In the genomic region with DNA sequence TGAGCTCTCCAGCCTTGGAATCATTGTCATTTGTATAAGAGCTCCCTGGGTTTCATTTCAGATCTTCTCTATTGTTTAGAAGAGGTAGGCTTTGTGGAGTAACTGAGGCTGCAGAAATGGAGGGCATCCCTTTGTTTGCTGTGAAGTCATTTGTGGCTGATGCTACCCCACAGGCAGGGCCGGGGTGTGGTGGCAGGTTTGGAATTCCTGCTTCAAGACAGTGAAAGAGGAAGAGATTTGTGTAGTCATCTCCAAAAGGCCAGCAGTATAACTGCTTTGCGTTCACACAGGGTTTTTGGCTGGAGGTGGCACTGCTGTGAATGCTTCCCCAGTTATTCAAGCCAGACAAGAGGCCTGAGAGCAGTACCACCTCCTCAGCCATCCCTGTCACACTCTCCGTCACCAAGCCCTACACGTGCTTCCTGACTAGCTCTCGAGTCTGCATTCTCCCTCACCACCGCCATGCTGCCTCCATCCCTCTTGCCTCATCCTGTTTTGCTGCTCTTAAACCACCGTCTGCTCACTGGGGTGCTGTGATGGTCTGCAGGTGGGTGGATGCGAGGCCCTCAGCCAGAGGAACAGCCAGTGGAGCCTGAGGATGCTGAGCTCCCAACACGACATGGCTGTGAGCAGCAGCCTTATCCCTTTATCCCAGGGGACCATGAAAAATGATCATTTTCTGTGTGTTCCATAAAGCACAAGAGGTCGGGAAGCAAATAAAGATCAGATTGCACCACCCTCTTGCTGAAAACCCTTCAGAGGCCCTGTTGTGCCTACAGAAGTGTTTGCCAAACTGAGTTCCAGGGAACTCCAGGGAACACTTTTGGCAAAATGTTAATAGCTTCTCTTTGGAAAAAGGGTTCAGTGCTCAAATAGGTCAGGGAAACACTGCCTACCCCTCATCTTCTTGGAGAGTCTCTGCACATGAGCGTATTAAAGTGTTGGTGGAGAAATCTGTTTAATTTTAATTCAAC, we compare ENCODE assay signal across 1 cellular context.
TF ChIP-seq lines count a peak whose summit lies in the region.

No MANE protein-coding gene starts in this region.

TF ChIP-seq in GM23338, 12 proteins besides CTCF, POLR2A, EP300 and RAD21 (continued from another document):
- TF ChIP-seq ZNF462 (CRISPR knock-in tag; IDR thresholded peaks at IDR 0.05) (no peak), ETS1 (IDR thresholded peaks at IDR 0.05) (no peak), STAT1 (IDR thresholded peaks at IDR 0.05; ENCODE audit: unreplicated experiment) (no peak), REST (IDR thresholded peaks at IDR 0.05; ENCODE audit: unreplicated experiment) (no peak)
TF ChIP-seq in GM23338: peak in this region for 0.
